In genomic region chrX:24169211-24169610, GRCh38 we compare ENCODE assay signal across 10 cellular contexts. TPM values are rescaled to one million over a fixed set of nuclear protein-coding genes. Genes with fewer than 3 reads are reported as not detected.
DNase-seq lines count a peak whose midpoint lies in the region; ATAC-seq and TF ChIP-seq lines count a peak whose summit lies in the region.
"Had no signal": no experiment of that assay in that cellular context is flagged by ENCODE, and none has a peak within 500 bp of the region (broad histone marks: within the 10 kb centered on the region; RNA-seq: fewer than 3 reads in every experiment).

No MANE protein-coding gene starts in this region.

- peaks cover 2% of the 10 kb centered on the region for H3F3A ChIP-seq in neural progenitor cell (ENCODE audit: low read depth)

- H3K9me3 ChIP-seq in neural progenitor cell (ENCODE audit: low read depth), result no peaks in the 10 kb centered on the region

- H3K79me2 ChIP-seq in neural progenitor cell (ENCODE audit: low read depth), result peaks cover 100% of the 10 kb centered on the region

- peaks cover 17% of the 10 kb centered on the region for H3K36me3 ChIP-seq in neural progenitor cell

- H3K27ac ChIP-seq in neural progenitor cell, result peak overlapping the region; percentile 39
- H3K27ac ChIP-seq: KMS-11 had no signal

- no peak overlapping the region for H2AFZ ChIP-seq in neural progenitor cell (replicated peaks)

- peak; percentile 74 for ATAC-seq in HG02610 (IDR thresholded peaks at IDR 0.05; ENCODE audit: unreplicated experiment)

- no peaks in the 10 kb centered on the region for H3K27me3 ChIP-seq in neural progenitor cell

- peak overlapping the region; percentile 58 for H3K27ac Mint-ChIP-seq in T-helper 1 cell treated with Interleukin-12 subunit alpha and Interleukin-12 subunit beta and Interleukin-4 antibody, amounts not matched to agents 30 μg/mL and 1 μg/mL, for 36 hours
- H3K27ac Mint-ChIP-seq in neural progenitor cell, result no peak overlapping the region

- DNase-seq in T-helper 1 cell, result no peak
- peak; percentile 62 for DNase-seq in NOMO-1 treated with DMSO at 0.1 percent for 48 hours (lab: John Stamatoyannopoulos, UW; ENCODE audit: unreplicated experiment)
- no peak for DNase-seq in neural progenitor cell (ENCODE audit: low spot score)
- DNase-seq in stimulated activated CD8-positive, alpha-beta memory T cell treated with anti-CD3 and anti-CD28 coated beads, Interleukin-4, amount 100 ng/mL, for 48 hours, result no peak
- no peak for DNase-seq in H4 (ENCODE audit: low spot score)
- no peak for DNase-seq in AML-193 (lab: John Stamatoyannopoulos, UW)
- DNase-seq: left cardiac atrium had no signal

- peaks cover 37% of the 10 kb centered on the region for H3K4me1 Mint-ChIP-seq in T-helper 1 cell treated with Interleukin-12 subunit alpha and Interleukin-12 subunit beta and Interleukin-4 antibody, amounts not matched to agents 30 μg/mL and 1 μg/mL, for 36 hours (ENCODE audit: low read depth)
- H3K4me1 Mint-ChIP-seq in neural progenitor cell, result peaks cover 10% of the 10 kb centered on the region

- H3K27me3 Mint-ChIP-seq in T-helper 1 cell treated with Interleukin-12 subunit alpha and Interleukin-12 subunit beta and Interleukin-4 antibody, amounts not matched to agents 30 μg/mL and 1 μg/mL, for 36 hours (ENCODE audit: low read depth), result no peaks in the 10 kb centered on the region
- no peaks in the 10 kb centered on the region for H3K27me3 Mint-ChIP-seq in neural progenitor cell (ENCODE audit: insufficient read depth, low read depth)

- no peak overlapping the region for H3K4me2 ChIP-seq in neural progenitor cell
- H3K4me2 ChIP-seq: KMS-11 had no signal

- no peaks in the 10 kb centered on the region for H3K9me3 Mint-ChIP-seq in T-helper 1 cell treated with Interleukin-12 subunit alpha and Interleukin-12 subunit beta and Interleukin-4 antibody, amounts not matched to agents 30 μg/mL and 1 μg/mL, for 36 hours
- H3K9me3 Mint-ChIP-seq in neural progenitor cell, result no peaks in the 10 kb centered on the region

- no peak overlapping the region for H3K9ac ChIP-seq in neural progenitor cell
- H3K9ac ChIP-seq: KMS-11 had no signal

- TF ChIP-seq CTCF in neural progenitor cell (IDR thresholded peaks at IDR 0.05), result no peak

- peaks cover 11% of the 10 kb centered on the region for H3K36me3 Mint-ChIP-seq in T-helper 1 cell treated with Interleukin-12 subunit alpha and Interleukin-12 subunit beta and Interleukin-4 antibody, amounts not matched to agents 30 μg/mL and 1 μg/mL, for 36 hours (ENCODE audit: low read depth)
- peaks cover 27% of the 10 kb centered on the region for H3K36me3 Mint-ChIP-seq in neural progenitor cell

- peaks cover 34% of the 10 kb centered on the region for H3K4me1 ChIP-seq in neural progenitor cell

- H3K4me3 Mint-ChIP-seq in T-helper 1 cell treated with Interleukin-12 subunit alpha and Interleukin-12 subunit beta and Interleukin-4 antibody, amounts not matched to agents 30 μg/mL and 1 μg/mL, for 36 hours, result peak overlapping the region; percentile 32
- no peak overlapping the region for H3K4me3 Mint-ChIP-seq in neural progenitor cell

- peaks cover 61% of the 10 kb centered on the region for H4K20me1 ChIP-seq in neural progenitor cell (ENCODE audit: low read depth)

- H3K4me3 ChIP-seq in neural progenitor cell, result no peak overlapping the region

RNA-seq across cellular contexts. Expression of gene ZFX, which starts 19.7 kb away (rescaled TPM):
- 48.2 and 59.1 TPM in 2 replicates for total RNA-seq in neural progenitor cell (ENCODE audit: low replicate concordance)
- total RNA-seq in H4 (2014; rRNA removed; shearing (Covaris generic)), result 27.1 and 27.2 TPM in 2 replicates
